ENCODE assay signal across 16 cellular contexts in the genomic region with DNA sequence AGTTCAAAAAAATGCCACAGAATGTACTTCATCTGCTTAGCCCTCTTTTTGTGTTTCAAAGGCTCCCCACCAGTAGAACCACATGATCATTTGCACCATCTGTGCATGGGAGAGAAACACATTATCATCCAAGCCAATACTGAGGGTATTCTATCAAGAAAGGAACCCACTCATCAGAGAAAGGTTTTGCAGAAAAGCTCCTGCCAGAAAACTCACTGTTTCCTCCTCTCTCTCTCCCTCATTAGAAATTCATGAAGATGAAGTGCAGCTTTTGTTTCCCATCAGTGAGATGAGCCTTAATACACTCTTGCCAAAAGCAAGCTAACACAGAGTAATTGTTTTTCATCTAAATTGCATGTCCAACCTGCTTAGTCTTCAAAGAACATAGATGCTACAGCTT.
DNase-seq lines count a peak whose midpoint lies in the region; ATAC-seq and TF ChIP-seq lines count a peak whose summit lies in the region.
"Had no signal": no experiment of that assay in that cellular context is flagged by ENCODE, and none has a peak within 500 bp of the region (broad histone marks: within the 10 kb centered on the region; RNA-seq: fewer than 3 reads in every experiment).

No MANE protein-coding gene starts in this region.

- H3K4me3 Mint-ChIP-seq in T-helper 17 cell (peak overlapping the region; percentile 2), glutamatergic neuron (ENCODE audit: unreplicated experiment) (peak overlapping the region; percentile 4)
- H3K4me3 Mint-ChIP-seq: CD8-positive, alpha-beta memory T cell had no signal

- no peak for ATAC-seq in T-helper 17 cell

- H3K27ac Mint-ChIP-seq in T-helper 17 cell (peak overlapping the region; percentile 25), glutamatergic neuron (ENCODE audit: unreplicated experiment) (peak overlapping the region; percentile 49)
- H3K27ac Mint-ChIP-seq: CD8-positive, alpha-beta memory T cell had no signal

- no peaks in the 10 kb centered on the region for H3K9me3 Mint-ChIP-seq in glutamatergic neuron (ENCODE audit: unreplicated experiment)

- H3K4me1 Mint-ChIP-seq in T-helper 17 cell: peaks cover 22% of the 10 kb centered on the region
- H3K4me1 Mint-ChIP-seq in glutamatergic neuron (ENCODE audit: low read depth, unreplicated experiment): peaks cover 26% of the 10 kb centered on the region
- H3K4me1 Mint-ChIP-seq: CD8-positive, alpha-beta memory T cell had no signal

- no peaks in the 10 kb centered on the region for H3K9me3 ChIP-seq in T-helper 17 cell (ENCODE audit: control insufficient read depth, low read length, poor library complexity, severe bottlenecking)
- H3K9me3 ChIP-seq: SK-N-SH had no signal

- H3K27me3 Mint-ChIP-seq in T-helper 17 cell (no peaks in the 10 kb centered on the region), glutamatergic neuron (ENCODE audit: unreplicated experiment) (no peaks in the 10 kb centered on the region)

- TF ChIP-seq CTCF in glutamatergic neuron (IDR thresholded peaks at IDR 0.05; ENCODE audit: partially characterized antibody, unreplicated experiment): no peak

- H3K36me3 Mint-ChIP-seq in T-helper 17 cell (ENCODE audit: low read depth): peaks cover 3% of the 10 kb centered on the region
- H3K36me3 Mint-ChIP-seq in glutamatergic neuron (ENCODE audit: unreplicated experiment): no peaks in the 10 kb centered on the region
- H3K36me3 Mint-ChIP-seq: CD8-positive, alpha-beta memory T cell had no signal

- DNase-seq in COR-L47 (lab: John Stamatoyannopoulos, UW) (peak; percentile 15), T-helper 17 cell (no peak), glutamatergic neuron (no peak), occipital lobe (lab: John Stamatoyannopoulos, UW) (peak; percentile 3), T-helper 9 cell (no peak)
- no peak for DNase-seq in activated naive CD4-positive, alpha-beta T cell treated with anti-CD3 and anti-CD28 coated beads, Interleukin-2, amount 50 U/mL, for 16 hours
- DNase-seq in activated T-cell treated with anti-CD3 and anti-CD28 coated beads, Interleukin-2, amount 50 U/mL, for 48 hours: no peak
- DNase-seq: CD8-positive, alpha-beta memory T cell; DND-41; GOT3; MM.1S; NCI-H1092 treated with DMSO at 0.1 percent for 48 hours; NCI-H146; NCI-H2081; SHP77 treated with DMSO at 0.1 percent for 48 hours; SK-N-SH had no signal

Comparison
In these comparisons a context has a peak if more than half of its experiments do, and no peak if none do; other contexts are left out.
1. DNase-seq: peak in COR-L47 (single experiment) and occipital lobe (single experiment); none in T-helper 17 cell (0 of 3), glutamatergic neuron (single experiment), activated naive CD4-positive, alpha-beta T cell treated with anti-CD3 and anti-CD28 coated beads, Interleukin-2, amount 50 U/mL, for 16 hours (single experiment), T-helper 9 cell (single experiment) and activated T-cell treated with anti-CD3 and anti-CD28 coated beads, Interleukin-2, amount 50 U/mL, for 48 hours (0 of 2).